ENCODE assay signal across 1 cellular context in the genomic region with DNA sequence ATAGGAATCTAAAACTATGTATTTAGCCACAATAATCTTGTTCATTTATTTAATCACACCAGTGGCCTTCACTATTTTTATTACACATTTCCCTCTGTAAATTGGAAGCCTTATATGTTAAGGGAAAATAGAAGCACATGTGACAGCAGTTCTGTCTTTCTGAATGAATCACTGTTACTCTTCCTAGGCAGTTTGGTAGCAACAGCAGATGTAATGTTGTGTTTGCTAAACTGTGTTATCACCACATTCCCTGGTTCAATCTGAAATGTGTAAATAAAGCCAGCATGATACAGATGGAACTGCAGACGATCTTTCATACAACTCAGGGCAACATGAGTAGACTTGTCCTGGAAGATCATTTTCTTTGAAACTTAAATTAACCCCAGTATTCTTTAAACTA.
TF ChIP-seq lines count a peak whose summit lies in the region.

No MANE protein-coding gene starts in this region.

TF ChIP-seq in IMR-90, 13 proteins besides CTCF, POLR2A, EP300 and RAD21 (continued from another document):
- TF ChIP-seq, protein P1, sequence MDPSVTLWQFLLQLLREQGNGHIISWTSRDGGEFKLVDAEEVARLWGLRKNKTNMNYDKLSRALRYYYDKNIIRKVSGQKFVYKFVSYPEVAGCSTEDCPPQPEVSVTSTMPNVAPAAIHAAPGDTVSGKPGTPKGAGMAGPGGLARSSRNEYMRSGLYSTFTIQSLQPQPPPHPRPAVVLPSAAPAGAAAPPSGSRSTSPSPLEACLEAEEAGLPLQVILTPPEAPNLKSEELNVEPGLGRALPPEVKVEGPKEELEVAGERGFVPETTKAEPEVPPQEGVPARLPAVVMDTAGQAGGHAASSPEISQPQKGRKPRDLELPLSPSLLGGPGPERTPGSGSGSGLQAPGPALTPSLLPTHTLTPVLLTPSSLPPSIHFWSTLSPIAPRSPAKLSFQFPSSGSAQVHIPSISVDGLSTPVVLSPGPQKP (IDR thresholded peaks at IDR 0.05; ENCODE audit: borderline replicate concordance, low read depth, low read length), result no peak
- TF ChIP-seq SMC3 (IDR thresholded peaks at IDR 0.05; ENCODE audit: low read depth, low read length) (no peak), CEBPB (IDR thresholded peaks at IDR 0.05; ENCODE audit: low read depth, low read length) (no peak), FOS (IDR thresholded peaks at IDR 0.05; ENCODE audit: low read depth, low read length) (no peak), BHLHE40 (IDR thresholded peaks at IDR 0.05; ENCODE audit: low read depth, low read length) (no peak), MAZ (IDR thresholded peaks at IDR 0.05; ENCODE audit: borderline replicate concordance, low read depth, low read length) (no peak)
